ENCODE assay signal across 18 cellular contexts in the genomic region with DNA sequence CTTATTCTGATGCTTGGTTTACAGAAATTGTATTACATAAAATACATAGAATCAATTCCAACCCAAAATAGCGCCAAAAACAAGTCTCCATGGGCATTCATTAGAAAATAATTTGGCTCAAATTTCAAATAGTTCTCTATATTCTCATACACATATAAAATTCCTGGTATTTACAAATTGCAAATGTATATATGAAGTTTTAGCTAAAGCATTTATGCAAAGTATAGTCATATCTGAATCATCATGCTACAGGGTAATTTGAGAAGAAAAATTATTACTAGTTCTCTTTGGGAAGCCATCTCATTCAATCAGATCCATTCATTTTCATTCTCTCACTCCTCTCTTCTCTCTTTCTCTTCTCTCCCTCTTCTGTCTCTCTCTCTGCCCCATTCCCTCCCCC.
"Had no signal": no experiment of that assay in that cellular context is flagged by ENCODE, and none has a peak within 500 bp of the region (broad histone marks: within the 10 kb centered on the region; RNA-seq: fewer than 3 reads in every experiment).

No MANE protein-coding gene starts in this region.

- ATAC-seq: effector memory CD8-positive, alpha-beta T cell; left lobe of liver; mucosa of descending colon; naive thymus-derived CD8-positive, alpha-beta T cell had no signal

- H3K4me3 ChIP-seq: hepatocyte, mucosa of descending colon, skin epidermis, tibial artery had no signal

- H3K9me3 ChIP-seq: tibial artery had no signal

- H3K27me3 ChIP-seq: brain microvascular endothelial cell, hepatocyte, tibial artery had no signal

- H3K79me2 ChIP-seq: hepatocyte had no signal

- DNase-seq: activated CD4-positive, alpha-beta T cell treated with anti-CD3 and anti-CD28 coated beads, Interleukin-2, amount 10 ng/mL, durations not matched to agents 7 days and 5 days; activated CD4-positive, CD25-positive, alpha-beta regulatory T cell; activated CD8-positive, alpha-beta memory T cell treated with anti-CD3 and anti-CD28 coated beads for 24 hours; activated naive CD8-positive, alpha-beta T cell treated with anti-CD3 and anti-CD28 coated beads for 36 hours; brain microvascular endothelial cell; dermis blood vessel endothelial cell; effector memory CD8-positive, alpha-beta T cell; erythroblast; islet precursor cell; mucosa of descending colon; naive thymus-derived CD8-positive, alpha-beta T cell; stimulated activated CD4-positive, alpha-beta T cell treated with anti-CD3 and anti-CD28 coated beads, Interleukin-15, amount 100 ng/mL, for 24 hours; stimulated activated CD4-positive, alpha-beta T cell treated with anti-CD3 and anti-CD28 coated beads, Interleukin-4, amount 100 ng/mL, for 24 hours; stimulated activated naive CD4-positive, alpha-beta T cell; tibial artery had no signal

- H3K27ac ChIP-seq: brain microvascular endothelial cell, hepatocyte, skin epidermis, tibial artery had no signal

- H3K36me3 ChIP-seq: brain microvascular endothelial cell, tibial artery had no signal

- H3K4me2 ChIP-seq: hepatocyte had no signal

- H3K4me1 ChIP-seq: tibial artery had no signal

- H2AFZ ChIP-seq: hepatocyte had no signal
